In genomic region chr2:174395284-174395968, GRCh38 we compare ENCODE assay signal across 8 cellular contexts. TPM values are rescaled to one million over a fixed set of nuclear protein-coding genes. Genes with fewer than 3 reads are reported as not detected.
DNase-seq lines count a peak whose midpoint lies in the region; ATAC-seq and TF ChIP-seq lines count a peak whose summit lies in the region.

Gene SCRN3, plus strand, starts transcription at chr2:174395730. Its CDS starts 2,554 bp downstream, at chr2:174398284.

- no peaks in the 10 kb centered on the region for H3K36me3 ChIP-seq in kidney epithelial cell (ENCODE audit: control insufficient read depth, insufficient read depth, low read length)

- no peak for TF ChIP-seq CTCF in AG10803 (conservative IDR thresholded peaks at IDR 0.05; ENCODE audit: low read length)
- peak; percentile 7 for TF ChIP-seq CTCF in chondrocyte (IDR thresholded peaks at IDR 0.05)
- TF ChIP-seq CTCF in kidney epithelial cell (IDR thresholded peaks at IDR 0.05; ENCODE audit: insufficient read depth, low read length, poor library complexity, severe bottlenecking), result no peak

- H3K4me3 ChIP-seq in AG10803 (ENCODE audit: low read length) (peak within 1 kb of the TSS; percentile 89), kidney epithelial cell (ENCODE audit: low read depth, low read length) (peak within 1 kb of the TSS; percentile 89)

- peak within 1 kb of the TSS; percentile 97 for H3K4me3 Mint-ChIP-seq in chondrocyte (ENCODE audit: unreplicated experiment)

- no peaks in the 10 kb centered on the region for H3K27me3 ChIP-seq in kidney epithelial cell (ENCODE audit: control insufficient read depth, insufficient read depth, low read length)

- peaks cover 10% of the 10 kb centered on the region for H3K36me3 Mint-ChIP-seq in chondrocyte (ENCODE audit: low read depth)

- peaks cover 41% of the 10 kb centered on the region for H3K4me1 Mint-ChIP-seq in chondrocyte (ENCODE audit: low read depth)

- peak within 1 kb of the TSS; percentile 99 for H3K27ac Mint-ChIP-seq in chondrocyte (ENCODE audit: unreplicated experiment)

- DNase-seq in AG10803 (ENCODE audit: low read depth) (peak; percentile 70), NCI-H446 (lab: John Stamatoyannopoulos, UW) (peak; percentile 5 to 39), chondrocyte (ENCODE audit: low spot score) (no peak), kidney epithelial cell (ENCODE audit: low read depth) (peak; percentile 44)
- DNase-seq in activated CD4-positive, alpha-beta T cell treated with anti-CD3 and anti-CD28 coated beads for 24 hours (ENCODE audit: low read depth in 2 of 2), result peak; percentile 49 to 56
- DNase-seq in stimulated activated CD4-positive, alpha-beta T cell treated with anti-CD3 and anti-CD28 coated beads, Interleukin-15, amount 100 ng/mL, for 48 hours (ENCODE audit: low read depth in 2 of 2), result peak; percentile 46 to 69

- no peaks in the 10 kb centered on the region for H3K27me3 Mint-ChIP-seq in chondrocyte (ENCODE audit: low read depth)

- ATAC-seq in GM19023 (IDR thresholded peaks at IDR 0.05; ENCODE audit: unreplicated experiment), result peak; percentile 97
- peak; percentile 95 for ATAC-seq in HG03280 (IDR thresholded peaks at IDR 0.05; ENCODE audit: unreplicated experiment)

- no peaks in the 10 kb centered on the region for H3K9me3 Mint-ChIP-seq in chondrocyte (ENCODE audit: low read depth)

RNA-seq across cellular contexts. Expression of gene SCRN3, which starts in this region (rescaled TPM):
- total RNA-seq in chondrocyte, result 23.7 to 35.8 TPM (median 26.7 TPM) in 3 replicates
- total RNA-seq in kidney epithelial cell, result 20.6 and 23.9 TPM in 2 replicates
